ENCODE assay signal across 9 cellular contexts in genomic region chr9:34171753-34172535, GRCh38. TPM values are rescaled to one million over a fixed set of nuclear protein-coding genes. Genes with fewer than 3 reads are reported as not detected.
A peak's percentile ranks its signal among the peaks of the same experiment; 100 is the strongest.
DNase-seq lines count a peak whose midpoint lies in the region; ATAC-seq and TF ChIP-seq lines count a peak whose summit lies in the region.
"Had no signal": no experiment of that assay in that cellular context is flagged by ENCODE, and none has a peak within 500 bp of the region (broad histone marks: within the 10 kb centered on the region; RNA-seq: fewer than 3 reads in every experiment).

No MANE protein-coding gene starts in this region.

- intact Hi-C loops in tibial artery (cut with DNase I; ENCODE audit: low total_unique reads) = no loop called here
- intact Hi-C loops in PC-9 (cut with micrococcal nuclease; ENCODE audit: unreplicated experiment) = no loop called here

- H3K9me3 ChIP-seq in tibial artery (no peaks in the 10 kb centered on the region), PC-9 (ENCODE audit: insufficient read depth, low read depth) (no peaks in the 10 kb centered on the region)
- H3K9me3 ChIP-seq: adrenal gland had no signal

- H3K27me3 Mint-ChIP-seq in central memory CD8-positive, alpha-beta T cell = no peaks in the 10 kb centered on the region

- no peaks in the 10 kb centered on the region for H4K20me1 ChIP-seq in PC-9 (ENCODE audit: insufficient read depth)

- H3K4me1 Mint-ChIP-seq in central memory CD8-positive, alpha-beta T cell = peaks cover 6% of the 10 kb centered on the region

- H3K4me1 ChIP-seq in tibial artery = no peaks in the 10 kb centered on the region
- peaks cover 14% of the 10 kb centered on the region for H3K4me1 ChIP-seq in PC-9 (replicated peaks; ENCODE audit: insufficient read depth)

- no peaks in the 10 kb centered on the region for H3K79me2 ChIP-seq in PC-9 (ENCODE audit: low read depth)

- POLR2A ChIA-PET in PC-9 (lab: Charles Lee; ENCODE audit: unreplicated experiment) = no interaction called here

- peak; percentile 21 for DNase-seq in activated T-cell treated with anti-CD3 and anti-CD28 coated beads for 24 hours (ENCODE audit: low read depth)
- no peak for DNase-seq in activated T-cell treated with anti-CD3 and anti-CD28 coated beads, Interleukin-2, amount 50 U/mL, for 1 hour
- peak; percentile 59 for DNase-seq in RPMI8226
- DNase-seq in central memory CD8-positive, alpha-beta T cell (ENCODE audit: low spot score in 2 of 2) = no peak
- peak; percentile 42 to 61 for DNase-seq in tibial artery
- DNase-seq in PC-9 = no peak
- no peak for DNase-seq in OCI-M2 (lab: John Stamatoyannopoulos, UW; ENCODE audit: unreplicated experiment)
- DNase-seq in EL = no peak

- no peak overlapping the region for H3K27ac Mint-ChIP-seq in central memory CD8-positive, alpha-beta T cell (ENCODE audit: low read depth)

- peak; percentile 67 for ATAC-seq in central memory CD8-positive, alpha-beta T cell (replicated peaks; ENCODE audit: extremely low read depth, poor library complexity, severe bottlenecking)

- H3K4me3 ChIP-seq in tibial artery (no peak overlapping the region), PC-9 (no peak overlapping the region)
- H3K4me3 ChIP-seq: adrenal gland had no signal

- peaks cover 17% of the 10 kb centered on the region for H3F3A ChIP-seq in PC-9 (ENCODE audit: insufficient read depth, low read depth)

- CTCF ChIA-PET in PC-9 (lab: Charles Lee) = no interaction called here

- H3K36me3 ChIP-seq in tibial artery (no peaks in the 10 kb centered on the region), PC-9 (ENCODE audit: low read depth) (no peaks in the 10 kb centered on the region)
- H3K36me3 ChIP-seq: adrenal gland had no signal

- H3K4me2 ChIP-seq in PC-9 = no peak overlapping the region

- no peaks in the 10 kb centered on the region for H3K9me3 Mint-ChIP-seq in central memory CD8-positive, alpha-beta T cell

- peak overlapping the region; percentile 25 for H3K4me3 Mint-ChIP-seq in central memory CD8-positive, alpha-beta T cell

- BruUV-seq in PC-9 (replicated peaks; lab: Mats Ljungman, UMichigan) = no TSS peak

- no peak overlapping the region for H2AFZ ChIP-seq in PC-9

- H3K9me2 ChIP-seq in PC-9 (ENCODE audit: insufficient read depth) = no peaks in the 10 kb centered on the region

- H3K27me3 ChIP-seq in tibial artery (no peaks in the 10 kb centered on the region), PC-9 (ENCODE audit: insufficient read depth, low read depth) (no peaks in the 10 kb centered on the region)
- H3K27me3 ChIP-seq: adrenal gland had no signal

- H3K36me3 Mint-ChIP-seq in central memory CD8-positive, alpha-beta T cell (ENCODE audit: insufficient read depth) = no peaks in the 10 kb centered on the region

- no peak for TF ChIP-seq CTCF in tibial artery (IDR thresholded peaks at IDR 0.05)
- no peak for TF ChIP-seq CTCF in PC-9 (conservative IDR thresholded peaks at IDR 0.05)

- H3K27ac ChIP-seq in tibial artery (no peak overlapping the region), PC-9 (no peak overlapping the region)
- H3K27ac ChIP-seq: adrenal gland had no signal

RNA-seq across cellular contexts. Expression of gene UBAP1, which starts 6.9 kb away (rescaled TPM):
- total RNA-seq in PC-9 (2021) = 23.7 and 33.8 TPM in 2 replicates

RNA-seq across cellular contexts. Expression of gene DCAF12, which starts 45.4 kb away (rescaled TPM):
- 18.1 and 23.4 TPM in 2 replicates for total RNA-seq in PC-9 (2021)

Comparison
In these comparisons a context has a peak if more than half of its experiments do, and no peak if none do; other contexts are left out.
1. DNase-seq: peak in activated T-cell treated with anti-CD3 and anti-CD28 coated beads for 24 hours (single experiment), RPMI8226 (single experiment) and tibial artery (2 of 2); none in activated T-cell treated with anti-CD3 and anti-CD28 coated beads, Interleukin-2, amount 50 U/mL, for 1 hour (single experiment), central memory CD8-positive, alpha-beta T cell (0 of 2), PC-9 (0 of 2), OCI-M2 (single experiment) and EL (single experiment).